Comparison of ENCODE assay signal across 14 cellular contexts in the genomic region with DNA sequence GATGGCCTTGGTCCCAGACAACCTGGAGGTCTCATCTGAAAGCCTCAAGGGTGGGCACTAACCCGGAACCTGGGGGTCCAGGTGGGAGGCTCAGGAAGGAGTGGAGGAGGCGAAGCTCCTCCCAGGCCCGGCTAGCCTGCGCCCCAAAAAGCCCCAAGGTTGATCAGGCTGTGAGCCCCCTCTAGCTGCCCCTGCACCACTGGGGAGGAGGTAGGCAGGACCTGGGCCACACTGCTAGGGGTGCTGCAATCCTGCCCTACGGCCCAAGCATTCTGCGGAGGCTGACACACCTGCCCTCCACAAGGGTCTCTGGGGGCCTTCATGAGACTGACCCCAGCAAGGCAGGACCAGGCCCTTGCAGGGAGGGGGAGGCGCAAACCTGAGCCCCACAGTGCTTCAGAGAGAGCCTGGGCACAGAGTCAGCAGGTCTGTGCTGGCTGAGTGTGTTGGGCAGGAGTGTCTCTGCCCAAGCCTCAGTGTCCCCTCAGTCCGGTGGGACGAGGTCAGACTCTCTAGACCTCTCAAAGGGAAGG. TPM values are rescaled to one million over a fixed set of nuclear protein-coding genes. Genes with fewer than 3 reads are reported as not detected.
A peak's percentile ranks its signal among the peaks of the same experiment; 100 is the strongest.
DNase-seq lines count a peak whose midpoint lies in the region; ATAC-seq and TF ChIP-seq lines count a peak whose summit lies in the region.
"Had no signal": no experiment of that assay in that cellular context is flagged by ENCODE, and none has a peak within 500 bp of the region (broad histone marks: within the 10 kb centered on the region; RNA-seq: fewer than 3 reads in every experiment).

No MANE protein-coding gene starts in this region.

- H3K9me3 ChIP-seq in hepatocyte (ENCODE audit: low read depth) (no peaks in the 10 kb centered on the region), osteoblast (ENCODE audit: low read depth, low read length) (no peaks in the 10 kb centered on the region)
- H3K9me3 ChIP-seq: A549 had no signal

- DNase-seq in stimulated activated naive CD8-positive, alpha-beta T cell treated with anti-CD3 and anti-CD28 coated beads, Interleukin-15, amount 100 ng/mL, for 72 hours, result no peak
- no peak for DNase-seq in stimulated activated naive CD8-positive, alpha-beta T cell treated with anti-CD3 and anti-CD28 coated beads, Interleukin-15, Interleukin-2, amounts not matched to agents 100 U/mL and 50 U/mL, for 24 hours
- no peak for DNase-seq in hepatocyte (ENCODE audit: low spot score)
- DNase-seq in osteoblast (ENCODE audit: insufficient read length, low spot score, missing footprints), result peak; percentile 73
- DNase-seq in NCI-H2171 treated with DMSO at 0.1 percent for 48 hours (lab: John Stamatoyannopoulos, UW), result no peak
- no peak for DNase-seq in T-helper 2 cell
- no peak for DNase-seq in activated naive CD4-positive, alpha-beta T cell treated with Interleukin-2 at 50 U/mL for 16 hours
- DNase-seq in mesenteric fat pad (ENCODE audit: low spot score), result no peak
- DNase-seq: GDM1, NCI-H1436 treated with DMSO at 0.1 percent for 48 hours, NCI-H2081 treated with DMSO at 0.1 percent for 48 hours, NCI-H226, SHP77 had no signal

- peaks cover 99% of the 10 kb centered on the region for H3K79me2 ChIP-seq in hepatocyte
- no peaks in the 10 kb centered on the region for H3K79me2 ChIP-seq in osteoblast (ENCODE audit: insufficient read depth, low read length)

- H3K4me1 Mint-ChIP-seq in stimulated activated naive CD8-positive, alpha-beta T cell treated with anti-CD3 and anti-CD28 coated beads, Interleukin-15, amount 100 ng/mL, for 72 hours, result peaks cover 9% of the 10 kb centered on the region

- peak overlapping the region; percentile 97 for H3K27ac ChIP-seq in hepatocyte
- H3K27ac ChIP-seq in osteoblast (ENCODE audit: low read depth, low read length), result no peak overlapping the region

- WGBS in hepatocyte (ENCODE audit: low lambda C conversion rate, missing lambda C conversion rate), result 84% methylated on average over 9 of the region's 9 CpGs

- peak; percentile 31 for ATAC-seq in stimulated activated naive CD8-positive, alpha-beta T cell treated with anti-CD3 and anti-CD28 coated beads, Interleukin-15, amount 100 ng/mL, for 72 hours
- ATAC-seq in stimulated activated naive CD8-positive, alpha-beta T cell treated with anti-CD3 and anti-CD28 coated beads, Interleukin-15, Interleukin-2, amounts not matched to agents 100 U/mL and 50 U/mL, for 24 hours, result no peak
- ATAC-seq: A549 had no signal

- H4K20me1 ChIP-seq in hepatocyte (ENCODE audit: insufficient read depth, poor library complexity, severe bottlenecking) (peaks cover 12% of the 10 kb centered on the region), osteoblast (ENCODE audit: insufficient read depth, low read length) (peaks cover 50% of the 10 kb centered on the region)

- no peaks in the 10 kb centered on the region for H3K27me3 ChIP-seq in hepatocyte
- no peaks in the 10 kb centered on the region for H3K27me3 ChIP-seq in osteoblast (ENCODE audit: insufficient read depth, low read length)

- TF ChIP-seq CTCF in hepatocyte (IDR thresholded peaks at IDR 0.05; ENCODE audit: poor library complexity), result no peak
- TF ChIP-seq CTCF in osteoblast (IDR thresholded peaks at IDR 0.05; ENCODE audit: extremely low read depth, low read depth, low read length), result no peak

- no peak overlapping the region for H3K4me3 Mint-ChIP-seq in stimulated activated naive CD8-positive, alpha-beta T cell treated with anti-CD3 and anti-CD28 coated beads, Interleukin-15, amount 100 ng/mL, for 72 hours

- H3K4me1 ChIP-seq in hepatocyte (ENCODE audit: insufficient read depth) (peaks cover 79% of the 10 kb centered on the region), osteoblast (ENCODE audit: insufficient read depth, low read length) (no peaks in the 10 kb centered on the region)

- H2AFZ ChIP-seq in hepatocyte (no peak overlapping the region), osteoblast (ENCODE audit: low read length) (no peak overlapping the region)

- peak overlapping the region; percentile 59 for H3K4me2 ChIP-seq in hepatocyte
- H3K4me2 ChIP-seq in osteoblast (ENCODE audit: insufficient read depth, low read length), result no peak overlapping the region

- H3K27ac Mint-ChIP-seq in stimulated activated naive CD8-positive, alpha-beta T cell treated with anti-CD3 and anti-CD28 coated beads, Interleukin-15, amount 100 ng/mL, for 72 hours, result no peak overlapping the region

- no peaks in the 10 kb centered on the region for H3K9me2 ChIP-seq in hepatocyte (replicated peaks; ENCODE audit: insufficient read depth)

- H3K27me3 Mint-ChIP-seq in stimulated activated naive CD8-positive, alpha-beta T cell treated with anti-CD3 and anti-CD28 coated beads, Interleukin-15, amount 100 ng/mL, for 72 hours, result no peaks in the 10 kb centered on the region

- no peak overlapping the region for H3K4me3 ChIP-seq in hepatocyte
- no peak overlapping the region for H3K4me3 ChIP-seq in osteoblast (ENCODE audit: insufficient read depth, low read length)
- H3K4me3 ChIP-seq: A549 had no signal

- no peaks in the 10 kb centered on the region for H3K36me3 ChIP-seq in hepatocyte (replicated peaks; ENCODE audit: insufficient read depth, low read depth)
- no peaks in the 10 kb centered on the region for H3K36me3 ChIP-seq in osteoblast (ENCODE audit: insufficient read depth, low read length)

- no peaks in the 10 kb centered on the region for H3K9me3 Mint-ChIP-seq in stimulated activated naive CD8-positive, alpha-beta T cell treated with anti-CD3 and anti-CD28 coated beads, Interleukin-15, amount 100 ng/mL, for 72 hours

RNA-seq across cellular contexts. Expression of a gene that starts 51.9 kb away (rescaled TPM):
- total RNA-seq in hepatocyte (32.8 and 37.8 TPM in 2 replicates), osteoblast (3.2 and 3.6 TPM in 2 replicates), mesenteric fat pad (5.2 TPM)
- polyA plus RNA-seq in hepatocyte, result 33.8 and 47.2 TPM in 2 replicates
